ENCODE assay signal across 10 cellular contexts in genomic region chr6:36858407-36858981, GRCh38. TPM values are rescaled to one million over a fixed set of nuclear protein-coding genes. Genes with fewer than 3 reads are reported as not detected.
DNase-seq lines count a peak whose midpoint lies in the region; ATAC-seq and TF ChIP-seq lines count a peak whose summit lies in the region.
"Had no signal": no experiment of that assay in that cellular context is flagged by ENCODE, and none has a peak within 500 bp of the region (broad histone marks: within the 10 kb centered on the region; RNA-seq: fewer than 3 reads in every experiment).

No MANE protein-coding gene starts in this region.

- no peak for ATAC-seq in HG02623 (IDR thresholded peaks at IDR 0.05; ENCODE audit: unreplicated experiment)
- ATAC-seq in HG03442 (IDR thresholded peaks at IDR 0.05; ENCODE audit: unreplicated experiment), result no peak

- WGBS in testis, 2 donors, result 60 to 61% methylated on average over 3 to 6 of the region's 6 CpGs

- H3K27me3 ChIP-seq in iPS-20b (ENCODE audit: insufficient read depth, low read length) (no peaks in the 10 kb centered on the region), testis (no peaks in the 10 kb centered on the region)

- H3K27me3 Mint-ChIP-seq in brain, result no peaks in the 10 kb centered on the region

- H3K27ac Mint-ChIP-seq in brain, result peak overlapping the region in 4 of 5 experiments; percentile 43 to 90 (median 68)

- H3K9me3 Mint-ChIP-seq in brain, result no peaks in the 10 kb centered on the region

- DNase-seq in testis (peak; percentile 55), CD1c-positive myeloid dendritic cell (ENCODE audit: extremely low spot score) (no peak), Ammon's horn (ENCODE audit: low spot score) (no peak)
- DNase-seq: NK-92 treated with Interleukin-12 subunit alpha and Interleukin-12 subunit beta, amount 100 ng/mL, for 24 hours; stimulated activated CD4-positive, alpha-beta T cell treated with anti-CD3 and anti-CD28 coated beads, Interleukin-2, amount 100 ng/mL, for 48 hours had no signal

- no peak for TF ChIP-seq CTCF in HEK293 (tag by site-specific recombination; IDR thresholded peaks at IDR 0.05)
- TF ChIP-seq CTCF in brain (conservative IDR thresholded peaks at IDR 0.05), result no peak
- no peak for TF ChIP-seq CTCF in testis (IDR thresholded peaks at IDR 0.05)

- H3K9ac ChIP-seq in iPS-20b (ENCODE audit: low read depth, low read length), result peak overlapping the region; percentile 39; the same call in 1 of the 2 replicates

- CTCF ChIA-PET in HEK293 (lab: Yijun Ruan, JAX), result interaction anchor here (1.4 to 2.3 kb wide), 2 partner anchors 10 to 14 kb away, joined by 4 to 10 read pairs; no protein-coding TSS in a partner anchor

- H3K36me3 ChIP-seq in HEK293 (ENCODE audit: control insufficient read depth in 2 of 2, insufficient read depth in 1 of 2, low read length in 2 of 2) (peaks cover 7 to 76% of the 10 kb centered on the region in 2 experiments; a peak in 2 of 3 replicates), iPS-20b (ENCODE audit: insufficient read depth, low read depth, low read length) (peaks cover 74% of the 10 kb centered on the region), testis (ENCODE audit: low read depth, missing control alignments) (no peaks in the 10 kb centered on the region)

- H3K9me3 ChIP-seq in HEK293 (ENCODE audit: control insufficient read depth, insufficient read depth, low read depth, low read length), result no peaks in the 10 kb centered on the region
- H3K9me3 ChIP-seq in iPS-20b (ENCODE audit: insufficient read depth, low read depth, low read length), result no peaks in the 10 kb centered on the region
- H3K9me3 ChIP-seq in testis, result no peaks in the 10 kb centered on the region

- H3K4me3 ChIP-seq in HEK293 (ENCODE audit: low read depth, low read length) (no peak overlapping the region), iPS-20b (ENCODE audit: low read length) (peak overlapping the region; percentile 41; the same call in 1 of the 2 replicates), testis (no peak overlapping the region)

- TF ChIP-seq POLR2A in testis (IDR thresholded peaks at IDR 0.05), result no peak

- peaks cover 52% of the 10 kb centered on the region for H3K36me3 Mint-ChIP-seq in brain

- H3K4me3 Mint-ChIP-seq in brain, result no peak overlapping the region

- POLR2A ChIA-PET in HEK293 (lab: Yijun Ruan, JAX), result interaction anchor here (0.7 kb wide), 1 partner anchor 17 kb away, joined by 3 read pairs; the partner anchor contains the start of gene PPIL1

- peaks cover 20% of the 10 kb centered on the region for H3K4me1 Mint-ChIP-seq in brain

- H3K27ac ChIP-seq in HEK293 (ENCODE audit: extremely low read depth, low read depth, low read length) (no peak overlapping the region), iPS-20b (ENCODE audit: low read length) (peak overlapping the region; percentile 89), testis (no peak overlapping the region)

- H3K4me1 ChIP-seq in HEK293 (ENCODE audit: control insufficient read depth, insufficient read depth, low read length), result no peaks in the 10 kb centered on the region
- peaks cover 13% of the 10 kb centered on the region; the same call in 1 of the 2 replicates for H3K4me1 ChIP-seq in iPS-20b (ENCODE audit: insufficient read depth, low read length)
- H3K4me1 ChIP-seq in testis, result peaks cover 10% of the 10 kb centered on the region

- intact Hi-C loops in testis (cut with DNase I; ENCODE audit: low total_unique reads), result no loop called here

TF ChIP-seq in HEK293, 187 proteins besides CTCF, POLR2A, EP300 and RAD21:
- TF ChIP-seq PRDM10 (tag by site-specific recombination; IDR thresholded peaks at IDR 0.05) (peak; percentile 90), YY2 (tag by site-specific recombination; IDR thresholded peaks at IDR 0.05) (no peak)

RNA-seq across cellular contexts. Expression of gene PPIL1, which starts 16.1 kb away (rescaled TPM):
- polyA plus RNA-seq in brain (ENCODE audit: insufficient read depth, low read depth, low replicate concordance), result 36.9 TPM
- 10 to 100 TPM; 35.0 to 39.4 TPM for total RNA-seq in testis
- polyA plus RNA-seq in testis (ENCODE audit: insufficient read depth, low read depth, low replicate concordance), result 41.2 TPM

RNA-seq across cellular contexts. Expression of gene CPNE5, which starts 19.2 kb away (rescaled TPM):
- 22.9 TPM for polyA plus RNA-seq in brain (ENCODE audit: insufficient read depth, low read depth, low replicate concordance)
- total RNA-seq in testis, result 100 to 1,000 TPM in 1 of 2 donors, 10 to 100 TPM in 1; 97.8 to 137 TPM
- 44.2 TPM for polyA plus RNA-seq in testis (ENCODE audit: insufficient read depth, low read depth, low replicate concordance)

RNA-seq across cellular contexts. Expression of gene C6orf89, which starts 27.3 kb away (rescaled TPM):
- polyA plus RNA-seq in brain (ENCODE audit: insufficient read depth, low read depth, low replicate concordance) (72.4 TPM), testis (ENCODE audit: insufficient read depth, low read depth, low replicate concordance) (93.6 TPM)
- 10 to 100 TPM; 78.9 to 80.3 TPM for total RNA-seq in testis
